ENCODE assay signal across 8 cellular contexts in the genomic region with DNA sequence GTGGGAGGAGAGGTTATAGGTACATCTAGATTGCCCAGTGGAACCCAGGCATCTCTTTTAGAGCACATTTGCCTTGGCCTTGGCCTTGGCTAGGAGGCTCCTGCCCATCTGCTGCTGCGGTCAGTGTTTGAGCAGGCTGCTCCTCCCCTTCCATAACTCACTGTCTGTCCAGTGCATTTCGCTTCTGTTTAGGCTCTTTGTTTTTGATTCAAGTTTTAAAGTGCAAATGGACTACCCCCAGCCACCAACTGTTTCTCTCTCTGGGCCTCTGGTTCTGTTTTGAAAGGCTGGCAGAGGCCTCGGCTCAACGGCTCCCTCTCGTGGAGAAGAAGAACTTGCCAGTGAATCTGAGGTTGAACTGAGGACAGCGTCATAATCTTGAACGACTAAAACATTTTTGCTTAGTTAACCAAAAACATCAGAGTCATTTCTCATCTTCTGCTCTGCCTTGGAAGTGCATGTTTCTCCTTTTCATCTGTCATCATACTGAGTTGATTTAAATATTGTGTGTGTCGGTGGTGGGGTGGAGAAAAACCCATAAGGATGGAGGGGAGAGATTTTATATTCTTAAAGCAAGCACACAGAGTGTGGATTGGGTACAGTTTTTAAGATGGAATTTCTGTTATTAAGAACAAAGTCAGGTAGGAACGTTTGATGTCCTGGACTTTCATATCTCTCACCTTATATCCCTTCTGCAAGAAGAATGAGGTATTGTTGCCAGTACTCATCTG.
DNase-seq lines count a peak whose midpoint lies in the region; ATAC-seq and TF ChIP-seq lines count a peak whose summit lies in the region.

No MANE protein-coding gene starts in this region.

- peak; percentile 96 for TF ChIP-seq CTCF in chondrocyte (IDR thresholded peaks at IDR 0.05)

- ATAC-seq in left lobe of liver: peak; percentile 97
- no peak for ATAC-seq in GM19467 (IDR thresholded peaks at IDR 0.05; ENCODE audit: unreplicated experiment)

- peak overlapping the region; percentile 74 for H3K27ac Mint-ChIP-seq in activated CD4-positive, alpha-beta T cell treated with anti-CD3 and anti-CD28 coated beads, Interleukin-2, amount 10 ng/mL, durations not matched to agents 24 days and 14 days
- H3K27ac Mint-ChIP-seq in chondrocyte (ENCODE audit: unreplicated experiment): peak overlapping the region; percentile 63

- H3K9me3 Mint-ChIP-seq in activated CD4-positive, alpha-beta T cell treated with anti-CD3 and anti-CD28 coated beads, Interleukin-2, amount 10 ng/mL, durations not matched to agents 24 days and 14 days: no peaks in the 10 kb centered on the region
- H3K9me3 Mint-ChIP-seq in chondrocyte (ENCODE audit: low read depth): no peaks in the 10 kb centered on the region

- peaks cover 53% of the 10 kb centered on the region for H3K36me3 Mint-ChIP-seq in activated CD4-positive, alpha-beta T cell treated with anti-CD3 and anti-CD28 coated beads, Interleukin-2, amount 10 ng/mL, durations not matched to agents 24 days and 14 days (ENCODE audit: low read depth)
- peaks cover 12% of the 10 kb centered on the region for H3K36me3 Mint-ChIP-seq in chondrocyte (ENCODE audit: low read depth)

- intact Hi-C loops in activated CD4-positive, alpha-beta T cell treated with anti-CD3 and anti-CD28 coated beads, Interleukin-2, amount 10 ng/mL, durations not matched to agents 24 days and 14 days (cut with micrococcal nuclease): loop anchor here (1.0 to 5.0 kb wide), 4 partner anchors 132 to 1279 kb away; no protein-coding TSS in a partner anchor

- no peaks in the 10 kb centered on the region for H3K27me3 Mint-ChIP-seq in activated CD4-positive, alpha-beta T cell treated with anti-CD3 and anti-CD28 coated beads, Interleukin-2, amount 10 ng/mL, durations not matched to agents 24 days and 14 days
- no peaks in the 10 kb centered on the region for H3K27me3 Mint-ChIP-seq in chondrocyte (ENCODE audit: low read depth)

- no peak overlapping the region for H3K4me3 Mint-ChIP-seq in activated CD4-positive, alpha-beta T cell treated with anti-CD3 and anti-CD28 coated beads, Interleukin-2, amount 10 ng/mL, durations not matched to agents 24 days and 14 days
- H3K4me3 Mint-ChIP-seq in chondrocyte (ENCODE audit: unreplicated experiment): no peak overlapping the region

- DNase-seq in activated gamma-delta T cell treated with Interleukin-2 at 50 U/mL for 16 hours (peak; percentile 63), activated gamma-delta T cell (lab: John Stamatoyannopoulos, UW) (no peak), NCI-H2029 treated with DMSO at 0.1 percent for 48 hours (lab: John Stamatoyannopoulos, UW) (peak; percentile 48), chondrocyte (ENCODE audit: low spot score) (no peak), left lobe of liver (ENCODE audit: low spot score) (peak; percentile 72)
- peak; percentile 91 for DNase-seq in activated CD4-positive, alpha-beta T cell treated with anti-CD3 and anti-CD28 coated beads, Interleukin-2, amount 10 ng/mL, durations not matched to agents 24 days and 14 days
- DNase-seq in stimulated activated CD4-positive, alpha-beta T cell treated with anti-CD3 and anti-CD28 coated beads, Interleukin-4, amount 100 ng/mL, for 48 hours (ENCODE audit: low read depth in 2 of 2): peak; percentile 56 to 60

- peaks cover 38% of the 10 kb centered on the region for H3K4me1 Mint-ChIP-seq in activated CD4-positive, alpha-beta T cell treated with anti-CD3 and anti-CD28 coated beads, Interleukin-2, amount 10 ng/mL, durations not matched to agents 24 days and 14 days
- peaks cover 25% of the 10 kb centered on the region for H3K4me1 Mint-ChIP-seq in chondrocyte (ENCODE audit: low read depth)

Comparison
In these comparisons a context has a peak if more than half of its experiments do, and no peak if none do; other contexts are left out.
1. DNase-seq: peak in activated gamma-delta T cell treated with Interleukin-2 at 50 U/mL for 16 hours (single experiment), NCI-H2029 treated with DMSO at 0.1 percent for 48 hours (single experiment), activated CD4-positive, alpha-beta T cell treated with anti-CD3 and anti-CD28 coated beads, Interleukin-2, amount 10 ng/mL, durations not matched to agents 24 days and 14 days (single experiment), left lobe of liver (single experiment) and stimulated activated CD4-positive, alpha-beta T cell treated with anti-CD3 and anti-CD28 coated beads, Interleukin-4, amount 100 ng/mL, for 48 hours (2 of 2); none in activated gamma-delta T cell (single experiment) and chondrocyte (single experiment).